ENCODE assay signal across 13 cellular contexts in the genomic region with DNA sequence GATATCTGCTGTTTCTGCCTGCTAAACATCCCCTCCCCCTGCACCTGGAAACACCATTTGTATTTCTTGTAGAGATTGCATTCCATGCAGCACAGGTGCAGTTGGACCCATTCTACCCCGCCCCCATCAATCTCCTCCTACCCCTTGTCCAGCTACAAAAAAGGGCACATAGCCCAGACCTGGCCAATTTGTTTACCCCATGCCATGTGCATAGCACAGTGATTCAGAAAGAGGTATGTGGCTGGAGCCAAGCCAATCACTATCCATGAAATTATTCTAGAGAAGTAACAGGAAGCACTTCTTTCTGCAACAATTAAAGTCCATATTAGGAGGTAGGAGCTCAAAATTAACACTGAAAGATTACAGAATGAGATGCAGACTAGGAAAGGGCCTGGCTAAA. TPM values are rescaled to one million over a fixed set of nuclear protein-coding genes. Genes with fewer than 3 reads are reported as not detected.
A peak's percentile ranks its signal among the peaks of the same experiment; 100 is the strongest.
DNase-seq lines count a peak whose midpoint lies in the region; ATAC-seq and TF ChIP-seq lines count a peak whose summit lies in the region.
"Had no signal": no experiment of that assay in that cellular context is flagged by ENCODE, and none has a peak within 500 bp of the region (broad histone marks: within the 10 kb centered on the region; RNA-seq: fewer than 3 reads in every experiment).

No MANE protein-coding gene starts in this region.

- H3K9me3 ChIP-seq in mesenchymal stem cell (ENCODE audit: control insufficient read depth, low read length) (no peaks in the 10 kb centered on the region), H9 (ENCODE audit: control insufficient read depth, low read depth, low read length) (no peaks in the 10 kb centered on the region), T-helper 17 cell (ENCODE audit: control insufficient read depth, low read length, poor library complexity, severe bottlenecking) (no peaks in the 10 kb centered on the region)

- no peak for ATAC-seq in GM18873 (IDR thresholded peaks at IDR 0.05; ENCODE audit: low FRiP score, unreplicated experiment)
- ATAC-seq in T-helper 17 cell, result no peak
- ATAC-seq: CD8-positive, alpha-beta T cell had no signal

- H3K27ac Mint-ChIP-seq in MCF 10A (ENCODE audit: low read depth, unreplicated experiment) (peak overlapping the region; percentile 97), nephron progenitor cell (no peak overlapping the region), H9 (no peak overlapping the region), T-helper 17 cell (no peak overlapping the region)
- H3K27ac Mint-ChIP-seq: activated naive CD8-positive, alpha-beta T cell; CD8-positive, alpha-beta T cell had no signal

- no peak overlapping the region for H3T11ph ChIP-seq in H9 (ENCODE audit: low read length)

- no peak overlapping the region for H3K4me3 ChIP-seq in LNCaP clone FGC (ENCODE audit: low read depth, low read length)
- H3K4me3 ChIP-seq in mesenchymal stem cell (ENCODE audit: insufficient read depth in 1 of 2, low read depth in 1 of 2, low read length in 2 of 2), result no peak overlapping the region

- H3K4me1 Mint-ChIP-seq in MCF 10A (ENCODE audit: insufficient read depth, unreplicated experiment) (peaks cover 35% of the 10 kb centered on the region), nephron progenitor cell (peaks cover 4% of the 10 kb centered on the region), H9 (peaks cover 10 to 12% of the 10 kb centered on the region in 2 experiments), T-helper 17 cell (peaks cover 7% of the 10 kb centered on the region)

- peak overlapping the region; percentile 78 for H2AK5ac ChIP-seq in mesenchymal stem cell (ENCODE audit: low read length, severe bottlenecking)
- H2AK5ac ChIP-seq in H9 (ENCODE audit: insufficient read length, low read length), result no peak overlapping the region

- H3K36me3 ChIP-seq in mesenchymal stem cell (ENCODE audit: control insufficient read depth in 1 of 2, insufficient read depth in 2 of 2, low read depth in 1 of 2, low read length in 2 of 2), result no peaks in the 10 kb centered on the region
- H3K36me3 ChIP-seq: WERI-Rb-1 had no signal

- H3K4me2 ChIP-seq in mesenchymal stem cell (ENCODE audit: low read length, poor library complexity, severe bottlenecking) (no peak overlapping the region), H9 (ENCODE audit: insufficient read depth, insufficient read length, low read length) (no peak overlapping the region)

- intact Hi-C loops in MCF 10A (cut with micrococcal nuclease), result loop anchor here (1.0 to 2.0 kb wide), 2 partner anchors 112 to 269 kb away; no protein-coding TSS in a partner anchor

- H2BK5ac ChIP-seq in mesenchymal stem cell (ENCODE audit: low read depth, low read length, poor library complexity, severe bottlenecking) (peak overlapping the region; percentile 71), H9 (ENCODE audit: insufficient read length, low read length) (no peak overlapping the region)

- H3K9ac ChIP-seq in mesenchymal stem cell (ENCODE audit: low read length) (no peak overlapping the region), H9 (ENCODE audit: extremely low read depth, insufficient read length, low read length) (no peak overlapping the region)

- CTCF ChIA-PET in MCF 10A (lab: Yijun Ruan, JAX), result interaction anchor here (0.5 to 4.5 kb wide), 13 partner anchors 10 to 578 kb away, joined by 3 to 25 read pairs (median 5); no protein-coding TSS in a partner anchor

- no peak overlapping the region for H4K5ac ChIP-seq in H9 (ENCODE audit: insufficient read length, low read depth, low read length)

- H2AFZ ChIP-seq in mesenchymal stem cell (ENCODE audit: low read depth, low read length) (no peak overlapping the region), H9 (ENCODE audit: low read length) (no peak overlapping the region)

- no TSS peak for BruUV-seq in MCF 10A (replicated peaks; lab: Mats Ljungman, UMichigan)

- no peak overlapping the region for H3K4ac ChIP-seq in mesenchymal stem cell (ENCODE audit: low read depth in 1 of 2, low read length in 2 of 2)
- no peak overlapping the region for H3K4ac ChIP-seq in H9 (ENCODE audit: low read depth, low read length)

- H3K23ac ChIP-seq in mesenchymal stem cell (ENCODE audit: low read length in 2 of 2) (no peak overlapping the region), H9 (ENCODE audit: insufficient read length, low read depth, low read length) (no peak overlapping the region)

- H4K20me1 ChIP-seq in H9 (ENCODE audit: control insufficient read depth, insufficient read depth, insufficient read length), result no peaks in the 10 kb centered on the region

- no peak overlapping the region for H4K8ac ChIP-seq in mesenchymal stem cell (ENCODE audit: low read length)
- no peak overlapping the region for H4K8ac ChIP-seq in H9 (replicated peaks; ENCODE audit: insufficient read length, low read depth, low read length)

- no peak overlapping the region for H2BK20ac ChIP-seq in H9 (ENCODE audit: low read depth, low read length, poor library complexity, severe bottlenecking)

- H3K56ac ChIP-seq in H9 (ENCODE audit: insufficient read length, low read depth, low read length), result no peak overlapping the region

- H3K79me1 ChIP-seq in mesenchymal stem cell (replicated peaks; ENCODE audit: low read length, poor library complexity, severe bottlenecking) (no peaks in the 10 kb centered on the region), H9 (ENCODE audit: insufficient read depth, low read depth, low read length, poor library complexity, severe bottlenecking) (no peaks in the 10 kb centered on the region)

- H3K4me1 ChIP-seq in mesenchymal stem cell (ENCODE audit: control insufficient read depth, insufficient read depth, low read depth, low read length) (peaks cover 7% of the 10 kb centered on the region), H9 (ENCODE audit: insufficient read depth, low read length) (peaks cover 5% of the 10 kb centered on the region)

- H2BK15ac ChIP-seq in mesenchymal stem cell (ENCODE audit: low read depth, poor library complexity, severe bottlenecking) (no peak overlapping the region), H9 (ENCODE audit: low read depth, low read length) (no peak overlapping the region)

- H4K91ac ChIP-seq in mesenchymal stem cell (ENCODE audit: low read length), result no peak overlapping the region
- H4K91ac ChIP-seq in H9 (ENCODE audit: insufficient read length, low read depth, low read length), result no peak overlapping the region

- H3K27ac ChIP-seq in mesenchymal stem cell (ENCODE audit: low read length, poor library complexity, severe bottlenecking) (peak overlapping the region; percentile 94), H9 (ENCODE audit: insufficient read length, low read depth, low read length) (no peak overlapping the region)
- H3K27ac ChIP-seq: WERI-Rb-1 had no signal

- no peaks in the 10 kb centered on the region for H3K27me3 Mint-ChIP-seq in MCF 10A (ENCODE audit: insufficient read depth, unreplicated experiment)
- peaks cover 6% of the 10 kb centered on the region for H3K27me3 Mint-ChIP-seq in nephron progenitor cell (ENCODE audit: low read depth, poor library complexity)
- no peaks in the 10 kb centered on the region for H3K27me3 Mint-ChIP-seq in H9 (ENCODE audit: low read depth)
- H3K27me3 Mint-ChIP-seq in T-helper 17 cell, result peaks cover 12% of the 10 kb centered on the region
- H3K27me3 Mint-ChIP-seq: activated naive CD8-positive, alpha-beta T cell had no signal

- TF ChIP-seq CTCF in AG09319 (IDR thresholded peaks at IDR 0.05; ENCODE audit: low read depth, low read length) (no peak), LNCaP clone FGC (IDR thresholded peaks at IDR 0.05; ENCODE audit: control insufficient read depth, extremely low read depth, insufficient read depth) (no peak), MCF 10A (IDR thresholded peaks at IDR 0.05; ENCODE audit: unreplicated experiment) (no peak), nephron progenitor cell (IDR thresholded peaks at IDR 0.05) (no peak), H9 (conservative IDR thresholded peaks at IDR 0.05) (no peak)

- DNase-seq in AG09319 (ENCODE audit: extremely low read depth, low read depth), result peak; percentile 84
- DNase-seq in LNCaP clone FGC (ENCODE audit: low read depth), result peak; percentile 87
- peak; percentile 94 for DNase-seq in MCF 10A (ENCODE audit: unreplicated experiment)
- peak; percentile 68 for DNase-seq in mesenchymal stem cell
- no peak for DNase-seq in nephron progenitor cell
- DNase-seq in H9, result no peak
- no peak for DNase-seq in T-helper 17 cell
- DNase-seq: CD8-positive, alpha-beta T cell; KBM-7; retina; WERI-Rb-1 had no signal

- no peaks in the 10 kb centered on the region for H3K79me2 ChIP-seq in H9 (ENCODE audit: insufficient read depth, low read length)

- H3K36me3 Mint-ChIP-seq in MCF 10A (ENCODE audit: insufficient read depth, unreplicated experiment) (no peaks in the 10 kb centered on the region), nephron progenitor cell (ENCODE audit: low read depth) (no peaks in the 10 kb centered on the region), H9 (ENCODE audit: insufficient read depth in 1 of 3, low read depth in 3 of 3) (no peaks in the 10 kb centered on the region), T-helper 17 cell (ENCODE audit: low read depth) (no peaks in the 10 kb centered on the region)
- H3K36me3 Mint-ChIP-seq: activated naive CD8-positive, alpha-beta T cell; CD8-positive, alpha-beta T cell had no signal

- POLR2A ChIA-PET in MCF 10A (lab: Yijun Ruan, JAX), result interaction anchor here (0.6 to 4.2 kb wide), 10 partner anchors 9 to 502 kb away, joined by 3 to 51 read pairs (median 4); a partner anchor contains a TSS

- H3K23me2 ChIP-seq in H9 (ENCODE audit: insufficient read length, low read depth, low read length, poor library complexity, severe bottlenecking), result no peaks in the 10 kb centered on the region

- WGBS in mesenchymal stem cell, result 92% methylated on average over 1 of the region's 1 CpG
- no CpG with 5 or more reads among the region's 1 CpG for WGBS in H9 (ENCODE audit: extremely low coverage, insufficient read length, low lambda C conversion rate)

- H3K4me3 Mint-ChIP-seq in MCF 10A (ENCODE audit: unreplicated experiment) (no peak overlapping the region), nephron progenitor cell (no peak overlapping the region), H9 (no peak overlapping the region), T-helper 17 cell (no peak overlapping the region)
- H3K4me3 Mint-ChIP-seq: activated naive CD8-positive, alpha-beta T cell; CD8-positive, alpha-beta T cell had no signal

- H3K14ac ChIP-seq in mesenchymal stem cell (ENCODE audit: low read length in 2 of 2), result no peak overlapping the region
- H3K14ac ChIP-seq in H9 (ENCODE audit: insufficient read depth, low read length), result no peak overlapping the region

- H3K9me3 Mint-ChIP-seq in MCF 10A (ENCODE audit: unreplicated experiment), result no peaks in the 10 kb centered on the region
- peaks cover 3% of the 10 kb centered on the region for H3K9me3 Mint-ChIP-seq in nephron progenitor cell
- no peaks in the 10 kb centered on the region for H3K9me3 Mint-ChIP-seq in H9
- H3K9me3 Mint-ChIP-seq: CD8-positive, alpha-beta T cell had no signal

- H2BK12ac ChIP-seq in mesenchymal stem cell (ENCODE audit: low read length in 2 of 2) (no peak overlapping the region), H9 (ENCODE audit: insufficient read length, low read depth, low read length) (no peak overlapping the region)

- no peaks in the 10 kb centered on the region for H3K27me3 ChIP-seq in mesenchymal stem cell (ENCODE audit: control insufficient read depth in 1 of 2, insufficient read depth in 1 of 2, low read length in 2 of 2)
- H3K27me3 ChIP-seq in H9 (ENCODE audit: insufficient read depth, low read length), result no peaks in the 10 kb centered on the region

- H3K18ac ChIP-seq in mesenchymal stem cell (ENCODE audit: low read depth in 1 of 2, low read length in 2 of 2) (no peak overlapping the region), H9 (ENCODE audit: insufficient read length, low read depth, low read length) (no peak overlapping the region)

- H2BK120ac ChIP-seq in mesenchymal stem cell (ENCODE audit: low read depth, low read length), result no peak overlapping the region
- no peak overlapping the region for H2BK120ac ChIP-seq in H9 (ENCODE audit: low read depth, low read length, poor library complexity, severe bottlenecking)

RNA-seq across cellular contexts. Expression of a gene that starts 20.2 kb away (rescaled TPM):
- total RNA-seq in MCF 10A (2022) (33.9 and 37.1 TPM in 2 replicates), H9 (2021) (43.8 and 45.5 TPM in 2 replicates), T-helper 17 cell (10 to 100 TPM; 14.2 to 18.0 TPM)
- polyA plus RNA-seq in mesenchymal stem cell (2013, experiment 1 of 2), result 19.8 TPM
- polyA plus RNA-seq in mesenchymal stem cell (2013, experiment 2 of 2), result 20.0 TPM

Comparison
In these comparisons a context has a peak if more than half of its experiments do, and no peak if none do; other contexts are left out.
1. DNase-seq: peak in AG09319 (single experiment), LNCaP clone FGC (single experiment), MCF 10A (single experiment) and mesenchymal stem cell (single experiment); none in nephron progenitor cell (single experiment), H9 (single experiment) and T-helper 17 cell (0 of 3).